ENCODE assay signal across 8 cellular contexts in genomic region chr9:129412814-129413536, GRCh38.
DNase-seq lines count a peak whose midpoint lies in the region; ATAC-seq and TF ChIP-seq lines count a peak whose summit lies in the region.

No MANE protein-coding gene starts in this region.

- H3F3A ChIP-seq in smooth muscle cell (ENCODE audit: low read depth), result peaks cover 10% of the 10 kb centered on the region

- no peaks in the 10 kb centered on the region for H3K27me3 ChIP-seq in KMS-11 (ENCODE audit: insufficient read depth, low read depth)
- no peaks in the 10 kb centered on the region for H3K27me3 ChIP-seq in kidney epithelial cell (ENCODE audit: control insufficient read depth, insufficient read depth, low read length)
- H3K27me3 ChIP-seq in smooth muscle cell (ENCODE audit: low read depth), result no peaks in the 10 kb centered on the region

- H3K27ac ChIP-seq in KMS-11 (peak overlapping the region; percentile 99), smooth muscle cell (ENCODE audit: low read depth) (peak overlapping the region; percentile 100)

- no peaks in the 10 kb centered on the region for H4K20me1 ChIP-seq in KMS-11 (ENCODE audit: insufficient read depth)
- H4K20me1 ChIP-seq in smooth muscle cell (ENCODE audit: low read depth), result no peaks in the 10 kb centered on the region

- H3K36me3 ChIP-seq in KMS-11 (ENCODE audit: insufficient read depth) (no peaks in the 10 kb centered on the region), kidney epithelial cell (ENCODE audit: control insufficient read depth, insufficient read depth, low read length) (no peaks in the 10 kb centered on the region), smooth muscle cell (ENCODE audit: low read depth) (no peaks in the 10 kb centered on the region)

- peak; percentile 87 for DNase-seq in DMS153 treated with DMSO at 0.1 percent for 48 hours (lab: John Stamatoyannopoulos, UW; ENCODE audit: unreplicated experiment)
- peak; percentile 54 for DNase-seq in T1000 (lab: John Stamatoyannopoulos, UW)
- peak; percentile 83 for DNase-seq in cerebellar cortex (ENCODE audit: low spot score)
- DNase-seq in kidney epithelial cell (ENCODE audit: low read depth), result no peak
- DNase-seq in smooth muscle cell (lab: John Stamatoyannopoulos, UW; ENCODE audit: unreplicated experiment), result peak; percentile 65
- DNase-seq in NCI-H524 treated with DMSO at 0.1 percent for 48 hours (lab: John Stamatoyannopoulos, UW), result no peak

- no peak for TF ChIP-seq CTCF in KMS-11 (conservative IDR thresholded peaks at IDR 0.05; ENCODE audit: low read depth, low read length)
- no peak for TF ChIP-seq CTCF in kidney epithelial cell (IDR thresholded peaks at IDR 0.05; ENCODE audit: insufficient read depth, low read length, poor library complexity, severe bottlenecking)
- TF ChIP-seq CTCF in smooth muscle cell (IDR thresholded peaks at IDR 0.05; ENCODE audit: borderline replicate concordance, insufficient read depth, poor library complexity, severe bottlenecking), result no peak

- H3K9ac ChIP-seq in KMS-11 (peak overlapping the region; percentile 98), smooth muscle cell (ENCODE audit: low read depth) (peak overlapping the region; percentile 100)

- WGBS in smooth muscle cell (ENCODE audit: low lambda C conversion rate), result 8% methylated on average over 17 of the region's 49 CpGs

- peak overlapping the region; percentile 95 for H3K4me2 ChIP-seq in KMS-11
- peak overlapping the region; percentile 100 for H3K4me2 ChIP-seq in smooth muscle cell

- peak overlapping the region; percentile 63 for H2AFZ ChIP-seq in KMS-11 (ENCODE audit: low read depth)
- H2AFZ ChIP-seq in smooth muscle cell (ENCODE audit: low read depth), result no peak overlapping the region

- no peaks in the 10 kb centered on the region for H3K9me3 ChIP-seq in smooth muscle cell (replicated peaks; ENCODE audit: low read depth)

- ATAC-seq in GM21576 (IDR thresholded peaks at IDR 0.05; ENCODE audit: unreplicated experiment), result peak; percentile 20

- H3K79me2 ChIP-seq in KMS-11 (ENCODE audit: insufficient read depth, low read depth) (no peaks in the 10 kb centered on the region), smooth muscle cell (ENCODE audit: low read depth) (no peaks in the 10 kb centered on the region)

- H3K4me3 ChIP-seq in KMS-11 (IDR thresholded peaks at IDR 0.05; ENCODE audit: insufficient read depth, low read depth, low read length) (no peak overlapping the region), kidney epithelial cell (ENCODE audit: low read depth, low read length) (peak overlapping the region; percentile 28), smooth muscle cell (peak overlapping the region; percentile 78)

- H3K4me1 ChIP-seq in KMS-11 (ENCODE audit: low read depth, poor library complexity, severe bottlenecking) (peaks cover 21% of the 10 kb centered on the region), smooth muscle cell (ENCODE audit: low read depth) (peaks cover 39% of the 10 kb centered on the region)

Comparison
In these comparisons a context has a peak if more than half of its experiments do, and no peak if none do; other contexts are left out.
1. DNase-seq: peak in DMS153 treated with DMSO at 0.1 percent for 48 hours (single experiment), T1000 (single experiment), cerebellar cortex (single experiment) and smooth muscle cell (single experiment); none in kidney epithelial cell (single experiment) and NCI-H524 treated with DMSO at 0.1 percent for 48 hours (single experiment).